In the genomic region with DNA sequence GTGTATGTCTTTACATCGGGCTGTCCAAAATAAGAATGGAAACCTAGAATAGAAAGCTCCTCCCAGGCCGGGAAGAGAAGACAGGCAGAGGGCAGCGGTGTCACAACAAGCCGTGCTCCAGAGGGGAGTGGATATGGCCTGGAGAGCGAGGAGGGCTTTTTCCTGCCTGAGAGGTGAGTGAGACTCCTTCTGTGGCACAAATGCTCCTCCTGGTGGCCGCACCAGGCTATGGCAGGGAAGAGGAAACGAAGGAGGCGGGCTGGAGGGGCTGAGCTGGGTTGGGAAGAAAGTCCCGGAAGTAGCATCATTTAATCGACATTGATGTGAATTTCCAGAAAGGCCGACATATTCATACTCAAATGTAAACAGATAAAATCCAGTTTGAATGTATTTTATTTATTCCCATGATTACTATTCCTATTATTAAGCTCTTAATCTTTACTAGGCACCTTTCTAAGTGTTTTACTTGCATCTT, we compare ENCODE assay signal across 8 cellular contexts. TPM values are rescaled to one million over a fixed set of nuclear protein-coding genes. Genes with fewer than 3 reads are reported as not detected.
DNase-seq lines count a peak whose midpoint lies in the region; ATAC-seq and TF ChIP-seq lines count a peak whose summit lies in the region.

No MANE protein-coding gene starts in this region.

- no peaks in the 10 kb centered on the region for H3K79me2 ChIP-seq in KMS-11 (ENCODE audit: insufficient read depth, low read depth)
- H3K79me2 ChIP-seq in OCI-LY7 (ENCODE audit: insufficient read depth, low read depth, low read length), result no peaks in the 10 kb centered on the region

- peaks cover 43% of the 10 kb centered on the region for H3K27me3 ChIP-seq in KMS-11 (ENCODE audit: insufficient read depth, low read depth)
- H3K27me3 ChIP-seq in naive thymus-derived CD4-positive, alpha-beta T cell (ENCODE audit: control insufficient read depth in 2 of 2, insufficient read depth in 2 of 2, low read length in 2 of 2), result peaks cover 10 to 11% of the 10 kb centered on the region in 2 donors

- no peak for TF ChIP-seq POLR2A in erythroblast (IDR thresholded peaks at IDR 0.05; ENCODE audit: low read length)

- no peaks in the 10 kb centered on the region for H3K9me3 Mint-ChIP-seq in naive thymus-derived CD4-positive, alpha-beta T cell

- TF ChIP-seq CTCF in KMS-11 (conservative IDR thresholded peaks at IDR 0.05; ENCODE audit: low read depth, low read length) (peak; percentile 100), OCI-LY7 (conservative IDR thresholded peaks at IDR 0.05; ENCODE audit: low read length) (peak; percentile 98)

- DNase-seq in DMS 273 treated with DMSO at 0.1 percent for 48 hours (lab: John Stamatoyannopoulos, UW), result peak; percentile 86
- peak; percentile 74 for DNase-seq in OCI-LY7 (ENCODE audit: low spot score)
- peak; percentile 69 for DNase-seq in activated T-cell treated with anti-CD3 and anti-CD28 coated beads for 1 hour (ENCODE audit: low read depth)
- DNase-seq in erythroblast (lab: John Stamatoyannopoulos, UW), result peak; percentile 69 to 86
- DNase-seq in naive thymus-derived CD4-positive, alpha-beta T cell, result peak; percentile 60 to 83 (median 74)
- peak; percentile 49 to 67 for DNase-seq in stimulated activated CD8-positive, alpha-beta memory T cell treated with anti-CD3 and anti-CD28 coated beads, Interleukin-7, amount 100 ng/mL, for 48 hours (ENCODE audit: extremely low read depth in 1 of 2, low read depth in 1 of 2)

- no peaks in the 10 kb centered on the region for H3K36me3 ChIP-seq in KMS-11 (ENCODE audit: insufficient read depth)
- no peaks in the 10 kb centered on the region for H3K36me3 ChIP-seq in OCI-LY7 (ENCODE audit: insufficient read depth, low read length)
- H3K36me3 ChIP-seq in naive thymus-derived CD4-positive, alpha-beta T cell (ENCODE audit: control insufficient read depth in 2 of 3, insufficient read depth in 3 of 3, low read length in 3 of 3), result no peaks in the 10 kb centered on the region

- H3K27ac ChIP-seq in KMS-11, result no peak overlapping the region
- H3K27ac ChIP-seq in OCI-LY7 (ENCODE audit: low read depth, low read length, poor library complexity, severe bottlenecking), result no peak overlapping the region
- H3K27ac ChIP-seq in naive thymus-derived CD4-positive, alpha-beta T cell (ENCODE audit: low read depth, low read length), result no peak overlapping the region

- BruUV-seq in OCI-LY7 (replicated peaks; lab: Mats Ljungman, UMichigan), result no TSS peak

- H3K36me3 Mint-ChIP-seq in naive thymus-derived CD4-positive, alpha-beta T cell, result no peaks in the 10 kb centered on the region

- H3K4me3 ChIP-seq in KMS-11 (IDR thresholded peaks at IDR 0.05; ENCODE audit: insufficient read depth, low read depth, low read length) (no peak overlapping the region), OCI-LY7 (ENCODE audit: low read depth, low read length, poor library complexity, severe bottlenecking) (no peak overlapping the region)
- no peak overlapping the region for H3K4me3 ChIP-seq in naive thymus-derived CD4-positive, alpha-beta T cell (ENCODE audit: low read length)

- peaks cover 0 to 9% (median 8%) of the 10 kb centered on the region in 7 donors for H3K4me1 Mint-ChIP-seq in naive thymus-derived CD4-positive, alpha-beta T cell

- peak overlapping the region; percentile 41 for H2AFZ ChIP-seq in KMS-11 (ENCODE audit: low read depth)
- peak overlapping the region; percentile 66 for H2AFZ ChIP-seq in OCI-LY7 (ENCODE audit: low read length)

- intact Hi-C loops in OCI-LY7 (cut with micrococcal nuclease; ENCODE audit: unreplicated experiment), result loop anchor here (2.0 to 10.0 kb wide), 2 partner anchors 163 to 321 kb away; no protein-coding TSS in a partner anchor
- intact Hi-C loops in naive thymus-derived CD4-positive, alpha-beta T cell (cut with micrococcal nuclease), result loop anchor here (1.0 to 10.0 kb wide), 6 partner anchors 10 to 354 kb away; no protein-coding TSS in a partner anchor

- H3K9me3 ChIP-seq in OCI-LY7 (ENCODE audit: low read length), result no peaks in the 10 kb centered on the region
- no peaks in the 10 kb centered on the region for H3K9me3 ChIP-seq in naive thymus-derived CD4-positive, alpha-beta T cell (ENCODE audit: control insufficient read depth in 2 of 3, low read length in 3 of 3)

- H3K4me3 Mint-ChIP-seq in naive thymus-derived CD4-positive, alpha-beta T cell, result peak overlapping the region in 4 of 10 donors; percentile 8 to 26 (median 13)

- peak; percentile 92 for ATAC-seq in naive thymus-derived CD4-positive, alpha-beta T cell
- no peak for ATAC-seq in GM21576 (IDR thresholded peaks at IDR 0.05; ENCODE audit: unreplicated experiment)

- POLR2A ChIA-PET in OCI-LY7 (lab: Charles Lee), result interaction anchor here (0.9 to 1.5 kb wide), 7 partner anchors 9 to 174 kb away, joined by 3 to 10 read pairs (median 3); no protein-coding TSS in a partner anchor
- POLR2A ChIA-PET in naive thymus-derived CD4-positive, alpha-beta T cell (lab: Charles Lee), result interaction anchor here (0.6 to 2.7 kb wide), 6 partner anchors 12 to 221 kb away, joined by 3 to 17 read pairs (median 3); partner anchors contain the start of gene NAXE

- H3K4me1 ChIP-seq in KMS-11 (ENCODE audit: low read depth, poor library complexity, severe bottlenecking), result peaks cover 12% of the 10 kb centered on the region
- H3K4me1 ChIP-seq in OCI-LY7 (ENCODE audit: insufficient read depth, low read length, poor library complexity, severe bottlenecking), result peaks cover 6% of the 10 kb centered on the region
- peaks cover 0 to 6% of the 10 kb centered on the region in 2 donors for H3K4me1 ChIP-seq in naive thymus-derived CD4-positive, alpha-beta T cell (ENCODE audit: control insufficient read depth in 2 of 2, insufficient read depth in 2 of 2, low read length in 2 of 2)

- H3K9me2 ChIP-seq in OCI-LY7 (ENCODE audit: insufficient read depth, low read length), result no peaks in the 10 kb centered on the region

- H3K27ac Mint-ChIP-seq in naive thymus-derived CD4-positive, alpha-beta T cell, result peak overlapping the region in 2 of 9 donors; percentile 10 to 48

- H3K4me2 ChIP-seq in KMS-11, result peak overlapping the region; percentile 3; the same call in 1 of the 2 replicates
- H3K4me2 ChIP-seq in OCI-LY7 (ENCODE audit: low read length), result 0 out of 2 replicates have a peak overlapping the region, but pooled peaks have one; percentile 3

- no peak overlapping the region for H3K9ac ChIP-seq in KMS-11

- CTCF ChIA-PET in OCI-LY7 (lab: Charles Lee; ENCODE audit: unreplicated experiment), result interaction anchor here (0.6 to 2.3 kb wide), 7 partner anchors 20 to 405 kb away, joined by 3 to 40 read pairs (median 4); no protein-coding TSS in a partner anchor
- CTCF ChIA-PET in naive thymus-derived CD4-positive, alpha-beta T cell (lab: Charles Lee), result interaction anchor here (0.6 to 2.4 kb wide), 28 partner anchors 8 to 354 kb away, joined by 3 to 129 read pairs (median 4); partner anchors contain the start of gene NAXE

- peaks cover 39 to 60% (median 45%) of the 10 kb centered on the region in 5 donors for H3K27me3 Mint-ChIP-seq in naive thymus-derived CD4-positive, alpha-beta T cell

- no peaks in the 10 kb centered on the region for H4K20me1 ChIP-seq in KMS-11 (ENCODE audit: insufficient read depth)
- no peaks in the 10 kb centered on the region for H4K20me1 ChIP-seq in OCI-LY7 (ENCODE audit: insufficient read depth, low read length)

RNA-seq across cellular contexts. Expression of gene MEF2D, which starts 54.7 kb away (rescaled TPM):
- 23.4 and 42.7 TPM in 2 replicates for total RNA-seq in OCI-LY7 (2014; rRNA removed; shearing (Covaris generic))
- total RNA-seq in OCI-LY7 (2022), result 92.3 and 101 TPM in 2 replicates
- 100 to 1,000 TPM in 2 of 5 experiments, 10 to 100 TPM in 3; 48.1 to 190 (median 67.7) TPM for total RNA-seq in naive thymus-derived CD4-positive, alpha-beta T cell
- 10 to 100 TPM in 1 of 2 donors, 1 to 10 TPM in 1; 4.5 to 10.0 TPM for polyA plus RNA-seq in naive thymus-derived CD4-positive, alpha-beta T cell
